Comparison of ENCODE assay signal across 9 cellular contexts in genomic region chr2:23566236-23567142, GRCh38.
A peak's percentile ranks its signal among the peaks of the same experiment; 100 is the strongest.
DNase-seq lines count a peak whose midpoint lies in the region; ATAC-seq, FAIRE-seq and TF ChIP-seq lines count a peak whose summit lies in the region.
"Had no signal": no experiment of that assay in that cellular context is flagged by ENCODE, and none has a peak within 500 bp of the region (broad histone marks: within the 10 kb centered on the region; RNA-seq: fewer than 3 reads in every experiment).

No MANE protein-coding gene starts in this region.

- DNase-seq in EL (peak; percentile 23), kidney (no peak), NCI-H1092 (lab: John Stamatoyannopoulos, UW) (no peak), activated gamma-delta T cell (lab: John Stamatoyannopoulos, UW) (no peak), LoVo (ENCODE audit: low spot score) (no peak)
- DNase-seq in Jurkat, Clone E6-1 (ENCODE audit: low read depth, low spot score): peak; percentile 10
- DNase-seq in activated T-helper 2 cell treated with anti-CD3 and anti-CD28 coated beads, Interferon-gamma antibody, Interleukin-2, Interleukin-4, amounts not matched to agents 10 μg/mL and 5 μg/mL and 100 μg/mL, durations not matched to agents 14 hours and 24 hours and 36 hours (ENCODE audit: low spot score): peak; percentile 11

- H3K4me3 Mint-ChIP-seq in activated T-helper 2 cell treated with anti-CD3 and anti-CD28 coated beads, Interferon-gamma antibody, Interleukin-2, Interleukin-4, amounts not matched to agents 10 μg/mL and 5 μg/mL and 100 μg/mL, durations not matched to agents 14 hours and 24 hours and 36 hours (ENCODE audit: low read depth): no peak overlapping the region
- H3K4me3 Mint-ChIP-seq: IgD-negative memory B cell had no signal

- H3K27ac ChIP-seq in kidney (ENCODE audit: low read depth in 2 of 2, low read length in 2 of 2): no peak overlapping the region

- H3K4me3 ChIP-seq in Jurkat, Clone E6-1 (ENCODE audit: low read length): no peak overlapping the region
- no peak overlapping the region for H3K4me3 ChIP-seq in kidney (ENCODE audit: low read length in 2 of 2)

- H3K36me3 ChIP-seq in kidney (ENCODE audit: control insufficient read depth in 1 of 2, insufficient read depth in 2 of 2, low read length in 2 of 2): no peaks in the 10 kb centered on the region

- no peak overlapping the region for H3K27ac Mint-ChIP-seq in activated T-helper 2 cell treated with anti-CD3 and anti-CD28 coated beads, Interferon-gamma antibody, Interleukin-2, Interleukin-4, amounts not matched to agents 10 μg/mL and 5 μg/mL and 100 μg/mL, durations not matched to agents 14 hours and 24 hours and 36 hours
- H3K27ac Mint-ChIP-seq: IgD-negative memory B cell had no signal

- FAIRE-seq in kidney (lab: Jason Lieb, UNC): no peak

- H3K36me3 Mint-ChIP-seq in activated T-helper 2 cell treated with anti-CD3 and anti-CD28 coated beads, Interferon-gamma antibody, Interleukin-2, Interleukin-4, amounts not matched to agents 10 μg/mL and 5 μg/mL and 100 μg/mL, durations not matched to agents 14 hours and 24 hours and 36 hours (ENCODE audit: low read depth): no peaks in the 10 kb centered on the region
- H3K36me3 Mint-ChIP-seq: IgD-negative memory B cell had no signal

- TF ChIP-seq CTCF in kidney (IDR thresholded peaks at IDR 0.05; ENCODE audit: borderline replicate concordance, extremely low read depth, insufficient read depth): peak; percentile 9

- no peaks in the 10 kb centered on the region for H3K9me3 Mint-ChIP-seq in activated T-helper 2 cell treated with anti-CD3 and anti-CD28 coated beads, Interferon-gamma antibody, Interleukin-2, Interleukin-4, amounts not matched to agents 10 μg/mL and 5 μg/mL and 100 μg/mL, durations not matched to agents 14 hours and 24 hours and 36 hours
- H3K9me3 Mint-ChIP-seq: IgD-negative memory B cell had no signal

- ATAC-seq in HG02759 (IDR thresholded peaks at IDR 0.05; ENCODE audit: unreplicated experiment): no peak

- no peaks in the 10 kb centered on the region for H3K27me3 Mint-ChIP-seq in activated T-helper 2 cell treated with anti-CD3 and anti-CD28 coated beads, Interferon-gamma antibody, Interleukin-2, Interleukin-4, amounts not matched to agents 10 μg/mL and 5 μg/mL and 100 μg/mL, durations not matched to agents 14 hours and 24 hours and 36 hours (ENCODE audit: low read depth)
- H3K27me3 Mint-ChIP-seq: IgD-negative memory B cell had no signal

- no peaks in the 10 kb centered on the region for H3K4me1 ChIP-seq in kidney (ENCODE audit: control insufficient read depth in 1 of 2, insufficient read depth in 1 of 2, low read depth in 1 of 2, low read length in 2 of 2)

- no peak overlapping the region for H3K9ac ChIP-seq in kidney (ENCODE audit: low read length in 2 of 2)

- H3K4me1 Mint-ChIP-seq in activated T-helper 2 cell treated with anti-CD3 and anti-CD28 coated beads, Interferon-gamma antibody, Interleukin-2, Interleukin-4, amounts not matched to agents 10 μg/mL and 5 μg/mL and 100 μg/mL, durations not matched to agents 14 hours and 24 hours and 36 hours (ENCODE audit: low read depth): no peaks in the 10 kb centered on the region
- H3K4me1 Mint-ChIP-seq: IgD-negative memory B cell had no signal

- H3K9me3 ChIP-seq in kidney (ENCODE audit: control insufficient read depth in 1 of 2, low read length in 2 of 2): no peaks in the 10 kb centered on the region

- intact Hi-C loops in activated T-helper 2 cell treated with anti-CD3 and anti-CD28 coated beads, Interferon-gamma antibody, Interleukin-2, Interleukin-4, amounts not matched to agents 10 μg/mL and 5 μg/mL and 100 μg/mL, durations not matched to agents 14 hours and 24 hours and 36 hours (cut with micrococcal nuclease): no loop called here
- intact Hi-C loops in kidney (cut with DNase I): no loop called here

Comparison
In these comparisons a context has a peak if more than half of its experiments do, and no peak if none do; other contexts are left out.
1. DNase-seq: peak in EL (single experiment), Jurkat, Clone E6-1 (single experiment) and activated T-helper 2 cell treated with anti-CD3 and anti-CD28 coated beads, Interferon-gamma antibody, Interleukin-2, Interleukin-4, amounts not matched to agents 10 μg/mL and 5 μg/mL and 100 μg/mL, durations not matched to agents 14 hours and 24 hours and 36 hours (single experiment); none in kidney (single experiment), NCI-H1092 (single experiment), activated gamma-delta T cell (single experiment) and LoVo (single experiment).